In the genomic region with DNA sequence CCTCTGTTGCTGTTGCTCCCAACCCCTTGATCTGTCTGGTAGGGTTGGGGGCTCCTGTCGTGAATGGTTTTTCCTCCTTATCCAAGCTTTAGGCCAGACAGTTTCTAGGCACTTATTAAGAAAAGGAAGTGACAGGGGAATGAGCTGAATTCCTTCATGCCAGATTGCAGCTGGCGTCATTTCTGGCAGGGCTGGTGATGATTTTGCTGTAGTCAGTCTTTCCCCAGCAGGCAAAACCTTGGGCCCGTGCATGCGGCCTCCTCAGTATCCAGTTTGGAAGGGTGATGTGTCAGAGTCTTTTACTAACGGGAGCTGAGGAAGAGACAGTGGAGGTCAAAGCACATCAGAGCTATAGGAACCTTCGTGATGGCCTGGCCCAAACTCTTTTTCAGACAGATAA, we compare ENCODE assay signal across 2 cellular contexts.
TF ChIP-seq lines count a peak whose summit lies in the region.

No MANE protein-coding gene starts in this region.

TF ChIP-seq in SK-N-SH treated with all-trans-retinoic acid at 6 μM for 48 hours, 23 proteins besides CTCF, POLR2A, EP300 and RAD21:
- no peak for TF ChIP-seq ZNF565 (CRISPR knock-in tag; conservative IDR thresholded peaks at IDR 0.05; ENCODE audit: low read depth)
- no peak for TF ChIP-seq ISL1 (CRISPR knock-in tag; IDR thresholded peaks at IDR 0.05)
- no peak for TF ChIP-seq TSHZ2 (CRISPR knock-in tag; IDR thresholded peaks at IDR 0.05)

TF ChIP-seq in SK-N-SH, 30 proteins besides CTCF, POLR2A, EP300 and RAD21:
- TF ChIP-seq MEF2A (IDR thresholded peaks at IDR 0.05; ENCODE audit: borderline replicate concordance, low read depth) (no peak), USF1 (IDR thresholded peaks at IDR 0.05; ENCODE audit: borderline replicate concordance, low read depth) (no peak), MXI1 (IDR thresholded peaks at IDR 0.05; ENCODE audit: low read depth, low read length) (no peak), TEAD4 (IDR thresholded peaks at IDR 0.05; ENCODE audit: borderline replicate concordance, insufficient read depth) (no peak), CHD2 (IDR thresholded peaks at IDR 0.05; ENCODE audit: low read length, partially characterized antibody) (no peak)
- TF ChIP-seq, protein P1, sequence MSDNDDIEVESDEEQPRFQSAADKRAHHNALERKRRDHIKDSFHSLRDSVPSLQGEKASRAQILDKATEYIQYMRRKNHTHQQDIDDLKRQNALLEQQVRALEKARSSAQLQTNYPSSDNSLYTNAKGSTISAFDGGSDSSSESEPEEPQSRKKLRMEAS (IDR thresholded peaks at IDR 0.05; ENCODE audit: low read depth): no peak
TF ChIP-seq in SK-N-SH: peak in this region for 0.
